ENCODE assay signal across 16 cellular contexts in the genomic region with DNA sequence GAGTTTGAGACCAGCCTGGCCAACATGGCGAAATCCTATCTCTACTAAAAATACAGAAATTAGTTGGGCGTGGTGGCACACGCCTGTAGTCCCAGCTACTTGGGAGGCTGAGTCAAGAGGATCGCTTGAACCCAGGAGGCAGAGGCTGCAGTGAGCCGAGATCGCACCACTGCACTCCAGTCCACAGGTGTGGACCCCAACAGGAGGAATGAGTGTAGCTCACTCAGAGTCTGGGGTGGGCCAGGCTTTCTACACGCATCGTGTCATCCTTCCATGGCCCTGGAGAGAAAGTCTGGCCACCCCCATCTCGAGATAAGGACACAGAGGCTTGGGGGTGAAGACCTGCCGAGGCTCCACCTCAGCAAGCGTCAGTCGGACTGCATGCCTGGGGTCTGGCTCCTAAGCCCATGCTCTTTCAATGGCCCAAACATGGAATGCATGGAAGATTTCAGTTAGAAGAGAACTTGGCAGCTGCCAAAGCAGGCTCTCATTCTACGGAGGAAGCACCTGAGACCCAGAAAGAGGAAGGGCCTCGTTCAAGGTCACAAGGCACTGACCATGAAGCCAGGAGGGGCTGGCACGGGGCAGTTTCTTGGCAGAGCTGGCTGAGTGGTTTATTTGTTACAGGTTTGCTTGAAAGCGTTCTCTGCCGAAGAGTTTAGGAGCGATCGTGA. TPM values are rescaled to one million over a fixed set of nuclear protein-coding genes. Genes with fewer than 3 reads are reported as not detected.
A peak's percentile ranks its signal among the peaks of the same experiment; 100 is the strongest.
DNase-seq lines count a peak whose midpoint lies in the region; ATAC-seq and TF ChIP-seq lines count a peak whose summit lies in the region.
"Not testable (repeated sequence)": the region's sequence is repeated elsewhere in the genome, so short reads cannot be mapped to it uniquely, and the experiment has no call there.
"Had no signal": no experiment of that assay in that cellular context is flagged by ENCODE, and none has a peak within 500 bp of the region (broad histone marks: within the 10 kb centered on the region; RNA-seq: fewer than 3 reads in every experiment).

No MANE protein-coding gene starts in this region.

- H2BK5ac ChIP-seq in H9 (ENCODE audit: insufficient read length, low read length) = not testable (repeated sequence)

- not testable (repeated sequence) for H3K9me3 ChIP-seq in BLaER1; H9 (ENCODE audit: control insufficient read depth, low read depth, low read length); liver (ENCODE audit: control insufficient read depth in 4 of 4, low read length in 3 of 4); thyroid gland

- not testable (repeated sequence) for H3K27ac Mint-ChIP-seq in H9
- peak overlapping the region; percentile 59 to 61 for H3K27ac Mint-ChIP-seq in activated naive CD4-positive, alpha-beta T cell treated with anti-CD3 and anti-CD28 coated beads, Interleukin-2, amount 50 U/mL, for 72 hours
- H3K27ac Mint-ChIP-seq in naive B cell = peak overlapping the region in 4 of 6 donors; percentile 47 to 95 (median 70)

- 0 out of 2 replicates have a peak overlapping the region, but pooled peaks have one; percentile 33 for H3K14ac ChIP-seq in H9 (ENCODE audit: insufficient read depth, low read length)

- H4K5ac ChIP-seq in H9 (ENCODE audit: insufficient read length, low read depth, low read length) = not testable (repeated sequence)

- not testable (repeated sequence) for H3K27me3 Mint-ChIP-seq in H9 (ENCODE audit: low read depth)
- peaks cover 0 to 12% (median 4%) of the 10 kb centered on the region in 3 donors for H3K27me3 Mint-ChIP-seq in naive B cell

- not testable (repeated sequence) for H3K9me3 Mint-ChIP-seq in H9, naive B cell
- peaks cover 8 to 11% of the 10 kb centered on the region in 2 donors for H3K9me3 Mint-ChIP-seq in activated naive CD4-positive, alpha-beta T cell treated with anti-CD3 and anti-CD28 coated beads, Interleukin-2, amount 50 U/mL, for 72 hours

- H2BK15ac ChIP-seq in H9 (ENCODE audit: low read depth, low read length) = not testable (repeated sequence)

- H3K79me2 ChIP-seq in H9 (ENCODE audit: insufficient read depth, low read length) = not testable (repeated sequence)

- not testable (repeated sequence) for H2BK20ac ChIP-seq in H9 (ENCODE audit: low read depth, low read length, poor library complexity, severe bottlenecking)

- not testable (repeated sequence) for H4K20me1 ChIP-seq in BLaER1; H9 (ENCODE audit: control insufficient read depth, insufficient read depth, insufficient read length)

- H3K4me2 ChIP-seq in BLaER1 = peak overlapping the region; percentile 38; the same call in 1 of the 2 replicates
- not testable (repeated sequence) for H3K4me2 ChIP-seq in H9 (ENCODE audit: insufficient read depth, insufficient read length, low read length)

- H3K23me2 ChIP-seq in H9 (ENCODE audit: insufficient read length, low read depth, low read length, poor library complexity, severe bottlenecking) = not testable (repeated sequence)

- H3K4me1 Mint-ChIP-seq in H9 = not testable (repeated sequence)
- H3K4me1 Mint-ChIP-seq in naive B cell = peaks cover 9 to 21% (median 9%) of the 10 kb centered on the region in 3 donors

- not testable (repeated sequence) for H3K4me3 ChIP-seq in BLaER1; thyroid gland (replicated peaks in 1 of 3)
- peak overlapping the region; percentile 43 to 64 (median 57) for H3K4me3 ChIP-seq in liver (ENCODE audit: low read depth in 1 of 3, low read length in 3 of 3)

- not testable (repeated sequence) for TF ChIP-seq POLR2A in thyroid gland (IDR thresholded peaks at IDR 0.05)

- H2AFZ ChIP-seq in H9 (ENCODE audit: low read length) = not testable (repeated sequence)

- H3T11ph ChIP-seq in H9 (ENCODE audit: low read length) = not testable (repeated sequence)

- not testable (repeated sequence) for H4K8ac ChIP-seq in H9 (replicated peaks; ENCODE audit: insufficient read length, low read depth, low read length)

- not testable (repeated sequence) for H3K9ac ChIP-seq in BLaER1; H9 (ENCODE audit: extremely low read depth, insufficient read length, low read length)
- H3K9ac ChIP-seq in liver (ENCODE audit: low read depth in 1 of 2, low read length in 2 of 2) = peak overlapping the region in 1 of 2 donors; percentile 43

- H3K23ac ChIP-seq in H9 (ENCODE audit: insufficient read length, low read depth, low read length) = not testable (repeated sequence)

- not testable (repeated sequence) for ATAC-seq in activated naive CD4-positive, alpha-beta T cell treated with anti-CD3 and anti-CD28 coated beads, Interleukin-2, amount 50 U/mL, for 72 hours; Right ventricle myocardium superior (ENCODE audit: poor library complexity)
- peak; percentile 60 to 63 for ATAC-seq in naive B cell (ENCODE audit: low read depth in 2 of 2)

- TF ChIP-seq CTCF in H9 (conservative IDR thresholded peaks at IDR 0.05); liver (IDR thresholded peaks at IDR 0.05; ENCODE audit: low read depth, low read length, missing input control); thyroid gland (IDR thresholded peaks at IDR 0.05): not testable (repeated sequence)

- not testable (repeated sequence) for H2AK5ac ChIP-seq in H9 (ENCODE audit: insufficient read length, low read length)

- not testable (repeated sequence) for H4K91ac ChIP-seq in H9 (ENCODE audit: insufficient read length, low read depth, low read length)

- not testable (repeated sequence) for H3K56ac ChIP-seq in H9 (ENCODE audit: insufficient read length, low read depth, low read length)

- not testable (repeated sequence) for H2BK12ac ChIP-seq in H9 (ENCODE audit: insufficient read length, low read depth, low read length)

- not testable (repeated sequence) for H3K27ac ChIP-seq in BLaER1; H9 (ENCODE audit: insufficient read length, low read depth, low read length)
- H3K27ac ChIP-seq in liver (ENCODE audit: low read depth in 1 of 2, low read length in 2 of 2) = peak overlapping the region; percentile 89 to 93
- H3K27ac ChIP-seq in thyroid gland = peak overlapping the region; percentile 51 to 81 (median 68)

- H3K27me3 ChIP-seq in BLaER1; H9 (ENCODE audit: insufficient read depth, low read length); liver (ENCODE audit: control insufficient read depth in 4 of 4, insufficient read depth in 4 of 4, low read length in 3 of 4); thyroid gland: not testable (repeated sequence)

- intact Hi-C loops in Right ventricle myocardium superior (cut with DNase I); thyroid gland (cut with DNase I): not testable (repeated sequence)

- not testable (repeated sequence) for H3K4me1 ChIP-seq in BLaER1; H9 (ENCODE audit: insufficient read depth, low read length); thyroid gland
- peaks cover 4 to 35% (median 23%) of the 10 kb centered on the region in 4 donors for H3K4me1 ChIP-seq in liver (ENCODE audit: control insufficient read depth in 4 of 4, insufficient read depth in 4 of 4, low read length in 3 of 4)

- TF ChIP-seq RAD21 in liver (IDR thresholded peaks at IDR 0.05) = not testable (repeated sequence)

- H3K36me3 ChIP-seq in BLaER1; liver (ENCODE audit: control insufficient read depth in 4 of 4, insufficient read depth in 3 of 4, low read depth in 1 of 4, low read length in 3 of 4); thyroid gland: not testable (repeated sequence)

- no CpG with 5 or more reads among the region's 19 CpGs for WGBS in H9 (ENCODE audit: extremely low coverage, insufficient read length, low lambda C conversion rate)
- 48% methylated on average over 19 of the region's 19 CpGs for WGBS in liver
- 58 to 65% methylated on average over 19 of the region's 19 CpGs for WGBS in thyroid gland, 2 donors

- not testable (repeated sequence) for H3K79me1 ChIP-seq in H9 (ENCODE audit: insufficient read depth, low read depth, low read length, poor library complexity, severe bottlenecking)

- not testable (repeated sequence) for H3K18ac ChIP-seq in H9 (ENCODE audit: insufficient read length, low read depth, low read length)

- not testable (repeated sequence) for H3K4me3 Mint-ChIP-seq in H9
- peak overlapping the region in 1 of 8 donors; percentile 75 for H3K4me3 Mint-ChIP-seq in naive B cell

- not testable (repeated sequence) for H3K36me3 Mint-ChIP-seq in H9 (ENCODE audit: insufficient read depth in 1 of 3, low read depth in 3 of 3); activated naive CD4-positive, alpha-beta T cell treated with anti-CD3 and anti-CD28 coated beads, Interleukin-2, amount 50 U/mL, for 72 hours; naive B cell

- not testable (repeated sequence) for DNase-seq in H9; activated naive CD4-positive, alpha-beta T cell treated with anti-CD3 and anti-CD28 coated beads, Interleukin-2, amount 50 U/mL, for 72 hours (ENCODE audit: low spot score in 2 of 2); naive B cell
- DNase-seq in Right ventricle myocardium superior = peak; percentile 17
- DNase-seq in thyroid gland = peak; percentile 91 to 92

- H3K4ac ChIP-seq in H9 (ENCODE audit: low read depth, low read length) = not testable (repeated sequence)

- H2BK120ac ChIP-seq in H9 (ENCODE audit: low read depth, low read length, poor library complexity, severe bottlenecking) = not testable (repeated sequence)

RNA-seq across cellular contexts. Expression of gene CA5A, which starts 1.4 kb away (rescaled TPM):
- total RNA-seq in H9 (2021) (not detected in 2 replicates), Right ventricle myocardium superior (not detected), liver (10 to 100 TPM; 12.3 to 66.8 TPM), thyroid gland (not detected)
- not detected for total RNA-seq in activated naive CD4-positive, alpha-beta T cell treated with anti-CD3 and anti-CD28 coated beads, Interleukin-2, amount 50 U/mL, for 72 hours
- polyA plus RNA-seq in liver (10 to 100 TPM; 33.5 to 33.8 TPM), naive B cell (ENCODE audit: low read depth in 6 of 6) (not detected)
- total RNA-seq: CD4-positive, alpha-beta T cell; CD8-positive, alpha-beta memory T cell; GM12878; GM23338; H4; HFFc6 had no signal
- polyA plus RNA-seq: A549; BJ; CD14-positive monocyte; CD8-positive, alpha-beta memory T cell; GM12878; GM23338 had no signal

RNA-seq across cellular contexts. Expression of gene BANP, which starts 16.3 kb away (rescaled TPM):
- total RNA-seq in H9 (2021) (24.3 and 24.9 TPM in 2 replicates), Right ventricle myocardium superior (12.6 TPM), liver (10 to 100 TPM; 20.5 to 20.7 TPM), thyroid gland (10 to 100 TPM; 22.8 to 42.7 (median 29.8) TPM)
- 10 to 100 TPM; 44.6 to 46.8 TPM for total RNA-seq in activated naive CD4-positive, alpha-beta T cell treated with anti-CD3 and anti-CD28 coated beads, Interleukin-2, amount 50 U/mL, for 72 hours
- polyA plus RNA-seq in liver (1 to 10 TPM; 4.9 to 6.9 TPM), naive B cell (ENCODE audit: low read depth in 6 of 6) (10 to 100 TPM; 24.3 to 40.1 (median 28.5) TPM)

Comparison
In these comparisons a context has a peak if more than half of its experiments do, and no peak if none do; other contexts are left out.
1. RNA of gene CA5A, which starts 1.4 kb away (total RNA-seq): 12.3 to 66.8 TPM in liver; not detected in activated naive CD4-positive, alpha-beta T cell treated with anti-CD3 and anti-CD28 coated beads, Interleukin-2, amount 50 U/mL, for 72 hours, not detected in H9, not detected in Right ventricle myocardium superior (single experiment) and not detected in thyroid gland; every median in the first group is over 10 times any median in the second.